Comparison of ENCODE assay signal across 12 cellular contexts in genomic region chr1:54378157-54378883, GRCh38. TPM values are rescaled to one million over a fixed set of nuclear protein-coding genes. Genes with fewer than 3 reads are reported as not detected.
DNase-seq lines count a peak whose midpoint lies in the region; ATAC-seq, FAIRE-seq and TF ChIP-seq lines count a peak whose summit lies in the region.
"Had no signal": no experiment of that assay in that cellular context is flagged by ENCODE, and none has a peak within 500 bp of the region (broad histone marks: within the 10 kb centered on the region; RNA-seq: fewer than 3 reads in every experiment).

No MANE protein-coding gene starts in this region.

- TF ChIP-seq POLR2A in H1 (IDR thresholded peaks at IDR 0.05; ENCODE audit: control extremely low read depth in 1 of 2, low read depth in 2 of 2, low read length in 2 of 2) (no peak), GM18505 (IDR thresholded peaks at IDR 0.05; ENCODE audit: borderline replicate concordance, extremely low read depth, insufficient read depth, insufficient read length) (no peak)

- peak overlapping the region; percentile 46 for H3K4ac ChIP-seq in H1 (replicated peaks; ENCODE audit: insufficient read length, low read depth, low read length)

- peak overlapping the region in 4 of 8 donors; percentile 52 to 69 (median 62) for H3K27ac Mint-ChIP-seq in CD8-positive, alpha-beta memory T cell
- peak overlapping the region; percentile 98 for H3K27ac Mint-ChIP-seq in nephron progenitor cell
- H3K27ac Mint-ChIP-seq in activated CD8-positive, alpha-beta memory T cell treated with anti-CD3 and anti-CD28 coated beads, Interleukin-2, amount 10 ng/mL, durations not matched to agents 7 days and 5 days: no peak overlapping the region
- H3K27ac Mint-ChIP-seq in activated naive CD8-positive, alpha-beta T cell treated with anti-CD3 and anti-CD28 coated beads, Interleukin-2, amount 50 U/mL, for 24 hours: no peak overlapping the region

- TF ChIP-seq RAD21 in H1 (IDR thresholded peaks at IDR 0.05 in 1 of 2, conservative IDR thresholded peaks at IDR 0.05 in 1 of 2; ENCODE audit: low read depth in 2 of 2, low read length in 2 of 2): peak in 1 of 2 experiments; percentile 4; a peak in 1 of 4 replicates

- 0 out of 2 replicates have a peak, but pooled peaks cover 6% of the 10 kb centered on the region for H3K23me2 ChIP-seq in H1 (ENCODE audit: low read depth, low read length)

- H3K9ac ChIP-seq in HUES6 (ENCODE audit: low read length) (peak overlapping the region; percentile 84), H1 (replicated peaks in 1 of 4; ENCODE audit: extremely low read depth in 1 of 4, low read depth in 3 of 4, low read length in 3 of 4) (peak overlapping the region in 3 of 4 experiments; percentile 23 to 54 (median 53); a peak in 3 of 7 replicates)

- H3K9me3 Mint-ChIP-seq in CD8-positive, alpha-beta memory T cell: no peaks in the 10 kb centered on the region
- no peaks in the 10 kb centered on the region for H3K9me3 Mint-ChIP-seq in nephron progenitor cell
- no peaks in the 10 kb centered on the region for H3K9me3 Mint-ChIP-seq in activated CD8-positive, alpha-beta memory T cell treated with anti-CD3 and anti-CD28 coated beads, Interleukin-2, amount 10 ng/mL, durations not matched to agents 7 days and 5 days (ENCODE audit: low read depth)
- no peaks in the 10 kb centered on the region for H3K9me3 Mint-ChIP-seq in activated naive CD8-positive, alpha-beta T cell treated with anti-CD3 and anti-CD28 coated beads, Interleukin-2, amount 50 U/mL, for 24 hours

- H2BK12ac ChIP-seq in H1 (ENCODE audit: low read depth, low read length): peak overlapping the region; percentile 99

- TF ChIP-seq CTCF in H1 (IDR thresholded peaks at IDR 0.05; ENCODE audit: control extremely low read depth in 1 of 3, insufficient read depth in 1 of 3, low read depth in 1 of 3, low read length in 3 of 3): no peak
- TF ChIP-seq CTCF in nephron progenitor cell (IDR thresholded peaks at IDR 0.05): no peak
- no peak for TF ChIP-seq CTCF in pancreas (IDR thresholded peaks at IDR 0.05)

- peak overlapping the region; percentile 90 for H4K8ac ChIP-seq in H1 (ENCODE audit: extremely low read depth, insufficient read depth, low read length)

- intact Hi-C loops in pancreas (cut with DNase I): loop anchor here in 1 of 3 donors (10.0 kb wide), 1 partner anchor 164 kb away; no protein-coding TSS in a partner anchor

- H2BK15ac ChIP-seq in H1 (ENCODE audit: low read length): peak overlapping the region; percentile 63; the same call in 1 of the 2 replicates

- peak overlapping the region; percentile 98 for H2BK5ac ChIP-seq in H1 (ENCODE audit: low read depth, low read length)

- H3K79me1 ChIP-seq in H1 (ENCODE audit: low read depth, low read length): peaks cover 34% of the 10 kb centered on the region

- peak overlapping the region; percentile 32 for H3K56ac ChIP-seq in H1 (replicated peaks; ENCODE audit: insufficient read length, low read depth, low read length)

- H2BK20ac ChIP-seq in H1 (ENCODE audit: low read length): peak overlapping the region; percentile 72; the same call in 1 of the 2 replicates

- POLR2A ChIA-PET in CD8-positive, alpha-beta memory T cell (lab: Charles Lee): no interaction called here
- POLR2A ChIA-PET in H1 (lab: Charles Lee; ENCODE audit: partially characterized antibody): interaction anchor here (1.0 to 2.0 kb wide), 11 partner anchors 10 to 72 kb away, joined by 3 to 11 read pairs (median 5); partner anchors contain the start of gene SSBP3

- H3K27ac ChIP-seq in CD8-positive, alpha-beta memory T cell (ENCODE audit: low read depth, low read length): peak overlapping the region; percentile 12
- H3K27ac ChIP-seq in HUES6 (ENCODE audit: low read depth, low read length) (peak overlapping the region; percentile 95), H1 (ENCODE audit: low read depth, low read length) (peak overlapping the region; percentile 73), pancreas (no peak overlapping the region)
- H3K27ac ChIP-seq: C4-2B, thoracic aorta had no signal

- no peak; a peak in 1 of 3 replicates for TF ChIP-seq EP300 in H1 (IDR thresholded peaks at IDR 0.05; ENCODE audit: borderline replicate concordance in 1 of 2, low read depth in 2 of 2, low read length in 2 of 2)

- peaks cover 11 to 83% of the 10 kb centered on the region in 2 experiments for H3K79me2 ChIP-seq in H1 (ENCODE audit: control insufficient read depth in 1 of 2, insufficient read depth in 2 of 2, low read length in 2 of 2)

- H4K91ac ChIP-seq in H1 (replicated peaks; ENCODE audit: insufficient read length, low read length): peak overlapping the region; percentile 96

- no peak overlapping the region for H2AFZ ChIP-seq in H1 (ENCODE audit: low read length)

- peaks cover 0 to 39% (median 4%) of the 10 kb centered on the region in 3 donors for H3K36me3 Mint-ChIP-seq in CD8-positive, alpha-beta memory T cell
- H3K36me3 Mint-ChIP-seq in nephron progenitor cell (ENCODE audit: low read depth): peaks cover 35% of the 10 kb centered on the region
- H3K36me3 Mint-ChIP-seq in activated CD8-positive, alpha-beta memory T cell treated with anti-CD3 and anti-CD28 coated beads, Interleukin-2, amount 10 ng/mL, durations not matched to agents 7 days and 5 days: peaks cover 9% of the 10 kb centered on the region
- peaks cover 8% of the 10 kb centered on the region for H3K36me3 Mint-ChIP-seq in activated naive CD8-positive, alpha-beta T cell treated with anti-CD3 and anti-CD28 coated beads, Interleukin-2, amount 50 U/mL, for 24 hours (ENCODE audit: low read depth)

- peaks cover 60% of the 10 kb centered on the region for H3K4me1 ChIP-seq in CD8-positive, alpha-beta memory T cell (ENCODE audit: insufficient read depth, low read length)
- H3K4me1 ChIP-seq in HUES6 (ENCODE audit: control insufficient read depth, insufficient read depth, low read length) (peaks cover 76% of the 10 kb centered on the region), H1 (replicated peaks in 1 of 4; ENCODE audit: control insufficient read depth in 3 of 4, insufficient read depth in 4 of 4, low read length in 3 of 4) (peaks cover 37 to 63% (median 57%) of the 10 kb centered on the region in 4 experiments), pancreas (peaks cover 0 to 13% (median 12%) of the 10 kb centered on the region in 3 donors)

- peak overlapping the region in 1 of 7 donors; percentile 25 for H3K4me3 Mint-ChIP-seq in CD8-positive, alpha-beta memory T cell
- H3K4me3 Mint-ChIP-seq in nephron progenitor cell: peak overlapping the region; percentile 71
- no peak overlapping the region for H3K4me3 Mint-ChIP-seq in activated CD8-positive, alpha-beta memory T cell treated with anti-CD3 and anti-CD28 coated beads, Interleukin-2, amount 10 ng/mL, durations not matched to agents 7 days and 5 days
- no peak overlapping the region for H3K4me3 Mint-ChIP-seq in activated naive CD8-positive, alpha-beta T cell treated with anti-CD3 and anti-CD28 coated beads, Interleukin-2, amount 50 U/mL, for 24 hours

- no peak for ATAC-seq in activated CD8-positive, alpha-beta memory T cell treated with anti-CD3 and anti-CD28 coated beads, Interleukin-2, amount 10 ng/mL, durations not matched to agents 7 days and 5 days
- ATAC-seq in pancreas (no peak), GM18505 (IDR thresholded peaks at IDR 0.05; ENCODE audit: unreplicated experiment) (no peak)
- no peak for ATAC-seq in activated naive CD8-positive, alpha-beta T cell treated with anti-CD3 and anti-CD28 coated beads, Interleukin-2, amount 50 U/mL, for 24 hours

- no peak for DNase-seq in CD8-positive, alpha-beta memory T cell
- DNase-seq in H1 (ENCODE audit: low read depth in 1 of 2, low spot score in 2 of 2) (peak; percentile 23 to 76), nephron progenitor cell (peak; percentile 66), pancreas (no peak)
- DNase-seq in activated CD8-positive, alpha-beta memory T cell treated with anti-CD3 and anti-CD28 coated beads, Interleukin-2, amount 10 ng/mL, durations not matched to agents 7 days and 5 days: no peak
- no peak for DNase-seq in activated naive CD8-positive, alpha-beta T cell treated with anti-CD3 and anti-CD28 coated beads, Interleukin-2, amount 50 U/mL, for 24 hours
- DNase-seq: NCI-H146 had no signal

- no peaks in the 10 kb centered on the region for H3K27me3 ChIP-seq in CD8-positive, alpha-beta memory T cell (ENCODE audit: insufficient read depth, low read length, poor library complexity, severe bottlenecking)
- no peaks in the 10 kb centered on the region for H3K27me3 ChIP-seq in HUES6 (ENCODE audit: control insufficient read depth, insufficient read depth, low read length)
- H3K27me3 ChIP-seq in H1 (replicated peaks in 1 of 4; ENCODE audit: control insufficient read depth in 3 of 4, extremely low read depth in 1 of 4, insufficient read depth in 3 of 4, low read length in 3 of 4): no peaks in the 10 kb centered on the region
- H3K27me3 ChIP-seq in pancreas: no peaks in the 10 kb centered on the region

- peak overlapping the region; percentile 82 for H2BK120ac ChIP-seq in H1 (replicated peaks; ENCODE audit: low read depth, low read length)

- H3K36me3 ChIP-seq in CD8-positive, alpha-beta memory T cell (ENCODE audit: insufficient read depth, low read length): no peaks in the 10 kb centered on the region
- H3K36me3 ChIP-seq in HUES6 (ENCODE audit: control insufficient read depth, insufficient read depth, low read length): peaks cover 15% of the 10 kb centered on the region; the same call in 1 of the 2 replicates
- peaks cover 0 to 2% (median 0%) of the 10 kb centered on the region in 4 experiments; a peak in 2 of 8 replicates for H3K36me3 ChIP-seq in H1 (ENCODE audit: control insufficient read depth in 2 of 4, insufficient read depth in 4 of 4, low read length in 3 of 4)
- no peaks in the 10 kb centered on the region for H3K36me3 ChIP-seq in pancreas

- CTCF ChIA-PET in CD8-positive, alpha-beta memory T cell (lab: Charles Lee): interaction anchor here (1.2 kb wide), 1 partner anchor 111 kb away, joined by 5 read pairs; no protein-coding TSS in a partner anchor
- CTCF ChIA-PET in H1 (lab: Charles Lee; ENCODE audit: partially characterized antibody): interaction anchor here (0.7 to 1.6 kb wide), 6 partner anchors 18 to 85 kb away, joined by 3 to 4 read pairs (median 3); no protein-coding TSS in a partner anchor
- CTCF ChIA-PET in activated CD8-positive, alpha-beta memory T cell treated with anti-CD3 and anti-CD28 coated beads, Interleukin-2, amount 10 ng/mL, durations not matched to agents 7 days and 5 days (lab: Charles Lee): no interaction called here

- H3K23ac ChIP-seq in H1 (ENCODE audit: insufficient read length): no peak overlapping the region

- H2AK5ac ChIP-seq in H1 (ENCODE audit: low read depth, low read length): peak overlapping the region; percentile 84; the same call in 1 of the 2 replicates

- 38% methylated on average over 16 of the region's 17 CpGs; no CpG with 5 or more reads in 1 of the 2 experiments for WGBS in H1 (ENCODE audit: extremely low coverage in 1 of 2, insufficient coverage in 1 of 2, insufficient read length in 1 of 2, insufficient replicate concordance in 2 of 2, low coverage in 1 of 2, low lambda C conversion rate in 2 of 2, missing lambda C conversion rate in 1 of 2), 2 experiments
- 88% methylated on average over 17 of the region's 17 CpGs for WGBS in pancreas, 2 donors

- H3K4me2 ChIP-seq in H1 (ENCODE audit: insufficient read depth in 1 of 2, low read depth in 2 of 2, low read length in 2 of 2): peak overlapping the region; percentile 49 to 53; a peak in 3 of 4 replicates

- H4K5ac ChIP-seq in H1 (ENCODE audit: insufficient read length, low read depth, low read length): peak overlapping the region; percentile 59

- H3K14ac ChIP-seq in H1 (ENCODE audit: insufficient read length): no peak overlapping the region

- H3K4me3 ChIP-seq in CD8-positive, alpha-beta memory T cell (ENCODE audit: low read length): no peak overlapping the region
- H3K4me3 ChIP-seq in HUES6 (ENCODE audit: low read depth, low read length) (peak overlapping the region; percentile 29; the same call in 1 of the 2 replicates), H1 (ENCODE audit: extremely low read depth in 1 of 4, insufficient read depth in 2 of 4, low read depth in 3 of 4, low read length in 4 of 4) (peak overlapping the region in 1 of 4 experiments; percentile 28; a peak in 2 of 8 replicates), pancreas (no peak overlapping the region)
- H3K4me3 ChIP-seq: thoracic aorta had no signal

- FAIRE-seq in H1 (lab: Jason Lieb, UNC): peak; percentile 7
- no peak for FAIRE-seq in pancreas (lab: Jason Lieb, UNC)
- FAIRE-seq: islet of Langerhans had no signal

- peaks cover 64 to 83% (median 73%) of the 10 kb centered on the region in 3 donors for H3K4me1 Mint-ChIP-seq in CD8-positive, alpha-beta memory T cell
- peaks cover 73% of the 10 kb centered on the region for H3K4me1 Mint-ChIP-seq in nephron progenitor cell
- H3K4me1 Mint-ChIP-seq in activated CD8-positive, alpha-beta memory T cell treated with anti-CD3 and anti-CD28 coated beads, Interleukin-2, amount 10 ng/mL, durations not matched to agents 7 days and 5 days: peaks cover 65% of the 10 kb centered on the region
- H3K4me1 Mint-ChIP-seq in activated naive CD8-positive, alpha-beta T cell treated with anti-CD3 and anti-CD28 coated beads, Interleukin-2, amount 50 U/mL, for 24 hours: peaks cover 73% of the 10 kb centered on the region

- H3K9me3 ChIP-seq in CD8-positive, alpha-beta memory T cell (ENCODE audit: low read length): no peaks in the 10 kb centered on the region
- H3K9me3 ChIP-seq in HUES6 (ENCODE audit: control insufficient read depth, insufficient read depth, low read depth, low read length) (no peaks in the 10 kb centered on the region), H1 (ENCODE audit: insufficient read depth in 2 of 2, low read depth in 1 of 2, low read length in 1 of 2) (no peaks in the 10 kb centered on the region), pancreas (no peaks in the 10 kb centered on the region)
- H3K9me3 ChIP-seq: thoracic aorta had no signal

- no peaks in the 10 kb centered on the region for H3K27me3 Mint-ChIP-seq in CD8-positive, alpha-beta memory T cell
- no peaks in the 10 kb centered on the region for H3K27me3 Mint-ChIP-seq in nephron progenitor cell (ENCODE audit: low read depth, poor library complexity)
- H3K27me3 Mint-ChIP-seq in activated CD8-positive, alpha-beta memory T cell treated with anti-CD3 and anti-CD28 coated beads, Interleukin-2, amount 10 ng/mL, durations not matched to agents 7 days and 5 days: no peaks in the 10 kb centered on the region
- H3K27me3 Mint-ChIP-seq in activated naive CD8-positive, alpha-beta T cell treated with anti-CD3 and anti-CD28 coated beads, Interleukin-2, amount 50 U/mL, for 24 hours: no peaks in the 10 kb centered on the region

- peak overlapping the region; percentile 86 for H3K18ac ChIP-seq in H1 (ENCODE audit: extremely low read depth, low read length)

- peaks cover 12 to 25% of the 10 kb centered on the region in 2 experiments for H4K20me1 ChIP-seq in H1 (replicated peaks in 1 of 2; ENCODE audit: control insufficient read depth in 1 of 2, insufficient read depth in 2 of 2, low read length in 2 of 2)

RNA-seq across cellular contexts. Expression of gene SSBP3, which starts 27.9 kb away (rescaled TPM):
- 10 to 100 TPM; 41.6 to 52.7 TPM for total RNA-seq in CD8-positive, alpha-beta memory T cell
- polyA plus RNA-seq in CD8-positive, alpha-beta memory T cell: 17.6 TPM
- total RNA-seq in H1 (2021; fragmentation: NEBNext Ultra II Directional; extraction: Animal tissue kit (Norgen Biotek cat#: 25700)): 133 and 134 TPM in 2 replicates
- polyA plus RNA-seq in H1 (2011; rRNA removed) (99.7 and 126 TPM in 2 replicates), pancreas (10 to 100 TPM; 16.4 to 31.0 TPM)
- polyA plus RNA-seq in H1 (2011; cell fraction: cytosol; rRNA removed): 76.0 TPM
- 114 TPM for polyA plus RNA-seq in H1 (2011; cell fraction: nucleus; rRNA removed)
- 108 to 113 TPM (median 112 TPM) in 4 replicates for polyA plus RNA-seq in H1 (2012, experiment 1 of 2)
- 86.8 TPM for polyA plus RNA-seq in H1 (2012, experiment 2 of 2)
- 131 TPM for polyA plus RNA-seq in H1 (2013, experiment 1 of 2)
- 128 TPM for polyA plus RNA-seq in H1 (2013, experiment 2 of 2)
- polyA minus RNA-seq in H1 (2011; rRNA and poly(A)+ RNA removed): 35.3 and 44.7 TPM in 2 replicates
- 39.1 TPM for polyA minus RNA-seq in H1 (2011; cell fraction: cytosol; rRNA and poly(A)+ RNA removed)
- polyA minus RNA-seq in H1 (2011; cell fraction: nucleus; rRNA and poly(A)+ RNA removed): 26.8 TPM
- 100 to 1,000 TPM in 1 of 2 experiments, 10 to 100 TPM in 1; 88.7 to 116 TPM for total RNA-seq in activated CD8-positive, alpha-beta memory T cell treated with anti-CD3 and anti-CD28 coated beads, Interleukin-2, amount 10 ng/mL, durations not matched to agents 7 days and 5 days
- total RNA-seq in pancreas: 10 to 100 TPM; 20.5 to 25.2 (median 22.9) TPM

Comparison
In these comparisons a context has a peak if more than half of its experiments do, and no peak if none do; other contexts are left out.
1. DNase-seq: peak in H1 (2 of 2) and nephron progenitor cell (single experiment); none in CD8-positive, alpha-beta memory T cell (0 of 5), activated CD8-positive, alpha-beta memory T cell treated with anti-CD3 and anti-CD28 coated beads, Interleukin-2, amount 10 ng/mL, durations not matched to agents 7 days and 5 days (single experiment), pancreas (0 of 6) and activated naive CD8-positive, alpha-beta T cell treated with anti-CD3 and anti-CD28 coated beads, Interleukin-2, amount 50 U/mL, for 24 hours (single experiment).
2. H3K27ac ChIP-seq: peak in CD8-positive, alpha-beta memory T cell (single experiment), HUES6 (single experiment) and H1 (single experiment); none in pancreas (0 of 4).